In the genomic region with DNA sequence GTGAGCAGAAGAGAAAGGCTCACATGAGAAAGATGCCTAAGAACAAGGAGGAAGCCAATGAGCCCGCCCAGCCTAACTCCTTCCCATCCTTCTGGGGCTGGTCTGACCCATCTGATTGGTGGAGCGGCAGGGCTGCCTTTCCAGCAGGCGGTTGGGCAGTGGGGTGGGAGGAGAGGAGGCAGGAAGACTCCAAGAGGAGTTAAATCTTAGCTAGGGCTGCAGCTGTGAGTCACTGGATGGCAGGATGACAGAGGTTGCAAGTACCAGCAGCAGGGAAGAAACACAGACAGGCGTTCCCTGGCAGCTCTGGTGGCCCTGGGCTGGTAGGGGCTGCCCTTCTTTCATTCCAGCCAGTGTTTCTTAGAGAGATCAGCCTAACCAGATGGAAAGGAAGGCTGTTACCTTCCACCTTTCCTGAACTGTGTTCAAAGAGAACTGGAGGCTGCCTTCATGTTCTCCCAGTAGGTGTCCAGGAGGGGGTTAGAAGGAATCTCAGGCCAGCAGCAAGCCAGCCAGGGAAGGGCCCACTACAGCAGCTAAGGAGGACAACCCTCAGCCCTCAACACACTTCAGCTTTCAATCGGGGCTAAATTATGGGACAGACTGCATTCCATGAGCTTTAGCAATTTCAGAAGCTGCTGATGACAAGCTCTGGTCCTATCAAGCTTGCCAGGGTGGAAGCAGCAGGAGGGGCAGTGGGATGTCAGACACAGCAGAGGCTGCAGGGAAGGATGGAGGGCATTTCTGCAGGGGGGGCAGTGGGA, we compare ENCODE assay signal across 1 cellular context.
TF ChIP-seq lines count a peak whose summit lies in the region.

No MANE protein-coding gene starts in this region.

TF ChIP-seq in WTC11, 78 proteins besides CTCF, POLR2A, EP300 and RAD21 (continued from another document):
- TF ChIP-seq, protein P1, sequence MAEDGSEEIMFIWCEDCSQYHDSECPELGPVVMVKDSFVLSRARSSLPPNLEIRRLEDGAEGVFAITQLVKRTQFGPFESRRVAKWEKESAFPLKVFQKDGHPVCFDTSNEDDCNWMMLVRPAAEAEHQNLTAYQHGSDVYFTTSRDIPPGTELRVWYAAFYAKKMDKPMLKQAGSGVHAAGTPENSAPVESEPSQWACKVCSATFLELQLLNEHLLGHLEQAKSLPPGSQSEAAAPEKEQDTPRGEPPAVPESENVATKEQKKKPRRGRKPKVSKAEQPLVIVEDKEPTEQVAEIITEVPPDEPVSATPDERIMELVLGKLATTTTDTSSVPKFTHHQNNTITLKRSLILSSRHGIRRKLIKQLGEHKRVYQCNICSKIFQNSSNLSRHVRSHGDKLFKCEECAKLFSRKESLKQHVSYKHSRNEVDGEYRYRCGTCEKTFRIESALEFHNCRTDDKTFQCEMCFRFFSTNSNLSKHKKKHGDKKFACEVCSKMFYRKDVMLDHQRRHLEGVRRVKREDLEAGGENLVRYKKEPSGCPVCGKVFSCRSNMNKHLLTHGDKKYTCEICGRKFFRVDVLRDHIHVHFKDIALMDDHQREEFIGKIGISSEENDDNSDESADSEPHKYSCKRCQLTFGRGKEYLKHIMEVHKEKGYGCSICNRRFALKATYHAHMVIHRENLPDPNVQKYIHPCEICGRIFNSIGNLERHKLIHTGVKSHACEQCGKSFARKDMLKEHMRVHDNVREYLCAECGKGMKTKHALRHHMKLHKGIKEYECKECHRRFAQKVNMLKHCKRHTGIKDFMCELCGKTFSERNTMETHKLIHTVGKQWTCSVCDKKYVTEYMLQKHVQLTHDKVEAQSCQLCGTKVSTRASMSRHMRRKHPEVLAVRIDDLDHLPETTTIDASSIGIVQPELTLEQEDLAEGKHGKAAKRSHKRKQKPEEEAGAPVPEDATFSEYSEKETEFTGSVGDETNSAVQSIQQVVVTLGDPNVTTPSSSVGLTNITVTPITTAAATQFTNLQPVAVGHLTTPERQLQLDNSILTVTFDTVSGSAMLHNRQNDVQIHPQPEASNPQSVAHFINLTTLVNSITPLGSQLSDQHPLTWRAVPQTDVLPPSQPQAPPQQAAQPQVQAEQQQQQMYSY (CRISPR knock-in tag; IDR thresholded peaks at IDR 0.05) = no peak
- TF ChIP-seq, protein P2, sequence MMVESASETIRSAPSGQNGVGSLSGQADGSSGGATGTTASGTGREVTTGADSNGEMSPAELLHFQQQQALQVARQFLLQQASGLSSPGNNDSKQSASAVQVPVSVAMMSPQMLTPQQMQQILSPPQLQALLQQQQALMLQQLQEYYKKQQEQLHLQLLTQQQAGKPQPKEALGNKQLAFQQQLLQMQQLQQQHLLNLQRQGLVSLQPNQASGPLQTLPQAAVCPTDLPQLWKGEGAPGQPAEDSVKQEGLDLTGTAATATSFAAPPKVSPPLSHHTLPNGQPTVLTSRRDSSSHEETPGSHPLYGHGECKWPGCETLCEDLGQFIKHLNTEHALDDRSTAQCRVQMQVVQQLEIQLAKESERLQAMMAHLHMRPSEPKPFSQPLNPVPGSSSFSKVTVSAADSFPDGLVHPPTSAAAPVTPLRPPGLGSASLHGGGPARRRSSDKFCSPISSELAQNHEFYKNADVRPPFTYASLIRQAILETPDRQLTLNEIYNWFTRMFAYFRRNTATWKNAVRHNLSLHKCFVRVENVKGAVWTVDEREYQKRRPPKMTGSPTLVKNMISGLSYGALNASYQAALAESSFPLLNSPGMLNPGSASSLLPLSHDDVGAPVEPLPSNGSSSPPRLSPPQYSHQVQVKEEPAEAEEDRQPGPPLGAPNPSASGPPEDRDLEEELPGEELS (CRISPR knock-in tag; IDR thresholded peaks at IDR 0.05) = no peak
- TF ChIP-seq, protein P3, sequence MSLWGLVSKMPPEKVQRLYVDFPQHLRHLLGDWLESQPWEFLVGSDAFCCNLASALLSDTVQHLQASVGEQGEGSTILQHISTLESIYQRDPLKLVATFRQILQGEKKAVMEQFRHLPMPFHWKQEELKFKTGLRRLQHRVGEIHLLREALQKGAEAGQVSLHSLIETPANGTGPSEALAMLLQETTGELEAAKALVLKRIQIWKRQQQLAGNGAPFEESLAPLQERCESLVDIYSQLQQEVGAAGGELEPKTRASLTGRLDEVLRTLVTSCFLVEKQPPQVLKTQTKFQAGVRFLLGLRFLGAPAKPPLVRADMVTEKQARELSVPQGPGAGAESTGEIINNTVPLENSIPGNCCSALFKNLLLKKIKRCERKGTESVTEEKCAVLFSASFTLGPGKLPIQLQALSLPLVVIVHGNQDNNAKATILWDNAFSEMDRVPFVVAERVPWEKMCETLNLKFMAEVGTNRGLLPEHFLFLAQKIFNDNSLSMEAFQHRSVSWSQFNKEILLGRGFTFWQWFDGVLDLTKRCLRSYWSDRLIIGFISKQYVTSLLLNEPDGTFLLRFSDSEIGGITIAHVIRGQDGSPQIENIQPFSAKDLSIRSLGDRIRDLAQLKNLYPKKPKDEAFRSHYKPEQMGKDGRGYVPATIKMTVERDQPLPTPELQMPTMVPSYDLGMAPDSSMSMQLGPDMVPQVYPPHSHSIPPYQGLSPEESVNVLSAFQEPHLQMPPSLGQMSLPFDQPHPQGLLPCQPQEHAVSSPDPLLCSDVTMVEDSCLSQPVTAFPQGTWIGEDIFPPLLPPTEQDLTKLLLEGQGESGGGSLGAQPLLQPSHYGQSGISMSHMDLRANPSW (CRISPR knock-in tag; conservative IDR thresholded peaks at IDR 0.05; ENCODE audit: low read depth) = no peak
